ENCODE assay signal across 9 cellular contexts in the genomic region with DNA sequence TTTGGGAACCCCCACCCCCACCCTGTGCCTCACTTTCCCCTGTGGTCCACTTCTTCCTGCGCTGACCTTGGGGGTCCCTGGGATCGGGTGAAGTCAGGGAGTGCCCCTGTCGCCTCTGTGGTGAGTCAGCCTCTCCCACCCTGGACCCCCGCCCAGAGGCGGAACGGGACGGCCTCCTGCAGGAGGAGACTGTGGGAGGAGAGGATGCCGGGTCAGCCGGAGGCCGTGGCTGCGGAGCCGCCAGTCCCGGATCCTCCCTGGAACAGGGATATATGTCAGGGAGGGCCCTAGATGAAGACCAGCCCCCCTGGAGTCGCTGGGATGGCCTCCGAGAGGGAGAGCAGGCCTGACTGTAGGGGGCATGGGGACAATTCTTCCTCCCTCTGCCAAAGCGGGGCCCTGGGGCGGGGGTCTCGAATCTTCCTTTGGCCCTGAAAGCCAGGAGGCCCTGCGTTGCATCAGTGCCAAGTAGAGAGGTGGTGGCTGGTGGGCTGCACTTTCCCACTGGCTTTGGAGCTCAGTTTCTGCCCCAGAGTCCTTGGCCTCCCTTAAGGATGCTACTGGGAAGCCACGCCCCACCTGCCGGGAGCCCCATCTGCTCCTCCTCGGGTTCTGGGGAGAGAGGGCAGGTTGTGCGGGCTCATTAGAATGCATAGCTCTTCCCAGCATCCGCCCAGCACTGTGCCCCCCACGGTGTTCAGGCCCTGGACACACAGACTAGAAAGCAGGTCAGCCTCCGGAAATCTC. TPM values are rescaled to one million over a fixed set of nuclear protein-coding genes. Genes with fewer than 3 reads are reported as not detected.
DNase-seq lines count a peak whose midpoint lies in the region; ATAC-seq and TF ChIP-seq lines count a peak whose summit lies in the region.
"Had no signal": no experiment of that assay in that cellular context is flagged by ENCODE, and none has a peak within 500 bp of the region (broad histone marks: within the 10 kb centered on the region; RNA-seq: fewer than 3 reads in every experiment).

No MANE protein-coding gene starts in this region.

- POLR2A ChIA-PET in Panc1 (lab: Charles Lee) = no interaction called here

- in situ Hi-C loops in Panc1 (cut with HindIII; ENCODE audit: low pct_unique_long_range_greater_than_20kb, low sequenced_read_pairs) = no loop called here

- ATAC-seq in Panc1 = peak; percentile 73

- H3F3A ChIP-seq in neural progenitor cell (ENCODE audit: low read depth) = peaks cover 33% of the 10 kb centered on the region

- H3K4me1 ChIP-seq in Panc1 (ENCODE audit: control insufficient read depth, insufficient read depth, low read length) (peaks cover 21% of the 10 kb centered on the region), fibroblast of lung (ENCODE audit: control insufficient read depth, extremely low read depth, insufficient read depth, low read length) (peaks cover 11% of the 10 kb centered on the region), neural progenitor cell (peaks cover 19% of the 10 kb centered on the region)

- H3K9ac ChIP-seq in fibroblast of lung (ENCODE audit: insufficient read depth, low read length) (peak overlapping the region; percentile 77), neural progenitor cell (peak overlapping the region; percentile 81)

- peak overlapping the region; percentile 98 for H3K27ac Mint-ChIP-seq in neural progenitor cell

- no peaks in the 10 kb centered on the region for H4K20me1 ChIP-seq in fibroblast of lung (ENCODE audit: control insufficient read depth, extremely low read depth, insufficient read depth, low read length)
- H4K20me1 ChIP-seq in neural progenitor cell (ENCODE audit: low read depth) = peaks cover 22% of the 10 kb centered on the region

- no TSS peak for BruUV-seq in Panc1 (replicated peaks; lab: Mats Ljungman, UMichigan)

- H3K36me3 Mint-ChIP-seq in neural progenitor cell = peaks cover 2% of the 10 kb centered on the region
- H3K36me3 Mint-ChIP-seq: IgD-negative memory B cell had no signal

- no peaks in the 10 kb centered on the region for H3K9me3 Mint-ChIP-seq in neural progenitor cell

- H3K27me3 ChIP-seq in Panc1 (ENCODE audit: control insufficient read depth, insufficient read depth, low read length) (no peaks in the 10 kb centered on the region), fibroblast of lung (ENCODE audit: control insufficient read depth, insufficient read depth, low read length) (no peaks in the 10 kb centered on the region), neural progenitor cell (no peaks in the 10 kb centered on the region)

- H3K4me3 ChIP-seq in Panc1 (ENCODE audit: low read depth in 2 of 2, low read length in 2 of 2) = peak overlapping the region; percentile 59 to 60
- peak overlapping the region; percentile 73 to 86 (median 80) for H3K4me3 ChIP-seq in fibroblast of lung (replicated peaks in 1 of 4; ENCODE audit: control extremely low read depth in 1 of 4, insufficient read depth in 1 of 4, low read depth in 3 of 4, low read length in 4 of 4)
- H3K4me3 ChIP-seq in neural progenitor cell = peak overlapping the region; percentile 98

- no peaks in the 10 kb centered on the region for H3K36me3 ChIP-seq in Panc1 (ENCODE audit: control insufficient read depth, insufficient read depth, low read length)
- H3K36me3 ChIP-seq in fibroblast of lung (ENCODE audit: control insufficient read depth, insufficient read depth, low read length) = no peaks in the 10 kb centered on the region
- H3K36me3 ChIP-seq in neural progenitor cell = no peaks in the 10 kb centered on the region

- peaks cover 8% of the 10 kb centered on the region for H3K27me3 Mint-ChIP-seq in neural progenitor cell (ENCODE audit: insufficient read depth, low read depth)

- TF ChIP-seq CTCF in Panc1 (IDR thresholded peaks at IDR 0.05) (no peak), fibroblast of lung (conservative IDR thresholded peaks at IDR 0.05 in 1 of 2, IDR thresholded peaks at IDR 0.05 in 1 of 2; ENCODE audit: low read depth in 1 of 2, low read length in 2 of 2) (no peak), neural progenitor cell (IDR thresholded peaks at IDR 0.05) (no peak)

- DNase-seq in EH (ENCODE audit: low read depth) (peak; percentile 76), Panc1 (ENCODE audit: low read depth, low spot score) (no peak), fibroblast of lung (ENCODE audit: low read depth in 2 of 2) (peak; percentile 50 to 61), neural progenitor cell (ENCODE audit: low spot score) (peak; percentile 87), NCI-H2081 treated with DMSO at 0.1 percent for 48 hours (lab: John Stamatoyannopoulos, UW) (no peak), H4 (ENCODE audit: low spot score) (no peak), HCEC 1CT (no peak)
- DNase-seq in stimulated activated CD4-positive, alpha-beta T cell treated with anti-CD3 and anti-CD28 coated beads, Interleukin-2, amount 100 ng/mL, for 24 hours = no peak

- H3K4me1 Mint-ChIP-seq in neural progenitor cell = peaks cover 42% of the 10 kb centered on the region

- H3K9me3 ChIP-seq in Panc1 (ENCODE audit: control insufficient read depth, insufficient read depth, low read depth, low read length) = no peaks in the 10 kb centered on the region
- H3K9me3 ChIP-seq in fibroblast of lung (ENCODE audit: control insufficient read depth, insufficient read depth, low read depth, low read length) = no peaks in the 10 kb centered on the region
- H3K9me3 ChIP-seq in neural progenitor cell (ENCODE audit: low read depth) = no peaks in the 10 kb centered on the region

- intact Hi-C loops in Panc1 (cut with micrococcal nuclease; ENCODE audit: unreplicated experiment) = no loop called here

- H3K79me2 ChIP-seq in fibroblast of lung (ENCODE audit: control insufficient read depth, insufficient read depth, low read length) = peaks cover 19% of the 10 kb centered on the region
- H3K79me2 ChIP-seq in neural progenitor cell (ENCODE audit: low read depth) = peaks cover 53% of the 10 kb centered on the region

- H3K27ac ChIP-seq in Panc1 (ENCODE audit: low read length) (peak overlapping the region; percentile 70), fibroblast of lung (ENCODE audit: insufficient read depth, low read length) (peak overlapping the region; percentile 70), neural progenitor cell (no peak overlapping the region)

- H2AFZ ChIP-seq in fibroblast of lung (ENCODE audit: low read length) (peak overlapping the region; percentile 77), neural progenitor cell (replicated peaks) (peak overlapping the region; percentile 88)

- peak overlapping the region; percentile 90 for H3K4me2 ChIP-seq in fibroblast of lung (ENCODE audit: extremely low read depth, insufficient read depth, low read length)
- H3K4me2 ChIP-seq in neural progenitor cell = peak overlapping the region; percentile 100

- peak overlapping the region; percentile 92 for H3K4me3 Mint-ChIP-seq in neural progenitor cell

- CTCF ChIA-PET in Panc1 (lab: Charles Lee) = no interaction called here

RNA-seq across cellular contexts. Expression of a gene that starts 0.9 kb away (rescaled TPM):
- total RNA-seq in Panc1 (2021; ENCODE audit: unreplicated experiment) (5.9 TPM), fibroblast of lung (13.1 and 24.3 TPM in 2 replicates), neural progenitor cell (ENCODE audit: low replicate concordance) (20.3 and 29.4 TPM in 2 replicates)
- polyA plus RNA-seq in Panc1 (2012; ENCODE audit: insufficient read length) = 7.2 TPM
- 7.5 and 11.2 TPM in 2 replicates for polyA plus RNA-seq in fibroblast of lung
- 10.9 and 16.2 TPM in 2 replicates for polyA plus RNA-seq in fibroblast of lung (2012)
- polyA minus RNA-seq in fibroblast of lung (ENCODE audit: low replicate concordance) = 24.9 and 51.1 TPM in 2 replicates
- 2.6 and 4.1 TPM in 2 replicates for total RNA-seq in H4 (2014; rRNA removed; shearing (Covaris generic))
- polyA plus RNA-seq: IgD-negative memory B cell had no signal

Comparison
In these comparisons a context has a peak if more than half of its experiments do, and no peak if none do; other contexts are left out.
1. DNase-seq: peak in EH (single experiment), fibroblast of lung (2 of 2) and neural progenitor cell (single experiment); none in Panc1 (single experiment), NCI-H2081 treated with DMSO at 0.1 percent for 48 hours (single experiment), stimulated activated CD4-positive, alpha-beta T cell treated with anti-CD3 and anti-CD28 coated beads, Interleukin-2, amount 100 ng/mL, for 24 hours (0 of 2), H4 (single experiment) and HCEC 1CT (single experiment).
2. Peak in every context shown above with its lines, with median percentiles within 50 percentile points of each other: H3K4me3 ChIP-seq.